Comparison of ENCODE assay signal across 28 cellular contexts in genomic region chrX:68568136-68568535, GRCh38.
DNase-seq lines count a peak whose midpoint lies in the region; ATAC-seq, FAIRE-seq and TF ChIP-seq lines count a peak whose summit lies in the region.
"Had no signal": no experiment of that assay in that cellular context is flagged by ENCODE, and none has a peak within 500 bp of the region (broad histone marks: within the 10 kb centered on the region; RNA-seq: fewer than 3 reads in every experiment).

No MANE protein-coding gene starts in this region.

- no peak overlapping the region for H2BK15ac ChIP-seq in H1 (ENCODE audit: low read length)

- H3K14ac ChIP-seq in H1 (ENCODE audit: insufficient read length), result no peak overlapping the region

- 75% methylated on average over 2 of the region's 2 CpGs; no CpG with 5 or more reads in 1 of the 2 experiments for WGBS in H1 (ENCODE audit: extremely low coverage in 1 of 2, insufficient coverage in 1 of 2, insufficient read length in 1 of 2, insufficient replicate concordance in 2 of 2, low coverage in 1 of 2, low lambda C conversion rate in 2 of 2, missing lambda C conversion rate in 1 of 2), 2 experiments

- no peak for TF ChIP-seq EP300 in H1 (IDR thresholded peaks at IDR 0.05; ENCODE audit: borderline replicate concordance in 1 of 2, low read depth in 2 of 2, low read length in 2 of 2)

- H3K27me3 Mint-ChIP-seq in activated naive CD4-positive, alpha-beta T cell treated with anti-CD3 and anti-CD28 coated beads, Interleukin-2, amount 10 ng/mL, durations not matched to agents 7 days and 5 days, result no peaks in the 10 kb centered on the region
- H3K27me3 Mint-ChIP-seq: CD4-positive, CD25-positive, alpha-beta regulatory T cell; effector memory CD8-positive, alpha-beta T cell had no signal

- H3K27ac ChIP-seq in H1 (ENCODE audit: low read depth, low read length), result no peak overlapping the region
- H3K27ac ChIP-seq: brain microvascular endothelial cell, esophagus squamous epithelium, gastroesophageal sphincter, HL-60, parathyroid adenoma had no signal

- H4K91ac ChIP-seq in H1 (replicated peaks; ENCODE audit: insufficient read length, low read length), result no peak overlapping the region

- no peaks in the 10 kb centered on the region for H3K4me1 ChIP-seq in H1 (replicated peaks in 1 of 4; ENCODE audit: control insufficient read depth in 3 of 4, insufficient read depth in 4 of 4, low read length in 3 of 4)
- H3K4me1 ChIP-seq: esophagus squamous epithelium, gastroesophageal sphincter, parathyroid adenoma had no signal

- no peak overlapping the region for H3K4me3 ChIP-seq in H1 (ENCODE audit: extremely low read depth in 1 of 4, insufficient read depth in 2 of 4, low read depth in 3 of 4, low read length in 4 of 4)
- H3K4me3 ChIP-seq: esophagus squamous epithelium, gastroesophageal sphincter had no signal

- no peaks in the 10 kb centered on the region for H3K4me1 Mint-ChIP-seq in activated naive CD4-positive, alpha-beta T cell treated with anti-CD3 and anti-CD28 coated beads, Interleukin-2, amount 10 ng/mL, durations not matched to agents 7 days and 5 days
- H3K4me1 Mint-ChIP-seq: T-cell had no signal

- no peaks in the 10 kb centered on the region for H3K23me2 ChIP-seq in H1 (ENCODE audit: low read depth, low read length)

- no peaks in the 10 kb centered on the region for H3K36me3 Mint-ChIP-seq in activated naive CD4-positive, alpha-beta T cell treated with anti-CD3 and anti-CD28 coated beads, Interleukin-2, amount 10 ng/mL, durations not matched to agents 7 days and 5 days
- H3K36me3 Mint-ChIP-seq: CD4-positive, CD25-positive, alpha-beta regulatory T cell had no signal

- ATAC-seq in GM18868 (IDR thresholded peaks at IDR 0.05; ENCODE audit: unreplicated experiment), result peak; percentile 34
- peak; percentile 42 for ATAC-seq in HG03432 (IDR thresholded peaks at IDR 0.05; ENCODE audit: unreplicated experiment)
- no peak for ATAC-seq in GM18517 (IDR thresholded peaks at IDR 0.05; ENCODE audit: unreplicated experiment)
- ATAC-seq: effector memory CD8-positive, alpha-beta T cell; gastroesophageal sphincter; left ventricle myocardium superior; Panc1; right cardiac atrium; T-cell had no signal

- no peak overlapping the region for H3K23ac ChIP-seq in H1 (ENCODE audit: insufficient read length)

- H3K79me2 ChIP-seq in H1 (ENCODE audit: control insufficient read depth in 1 of 2, insufficient read depth in 2 of 2, low read length in 2 of 2), result no peaks in the 10 kb centered on the region
- H3K79me2 ChIP-seq: parathyroid adenoma had no signal

- no peaks in the 10 kb centered on the region for H3K9me3 ChIP-seq in H1 (ENCODE audit: insufficient read depth in 2 of 2, low read depth in 1 of 2, low read length in 1 of 2)
- H3K9me3 ChIP-seq: esophagus squamous epithelium, gastroesophageal sphincter had no signal

- H3K27ac Mint-ChIP-seq in activated naive CD4-positive, alpha-beta T cell treated with anti-CD3 and anti-CD28 coated beads, Interleukin-2, amount 10 ng/mL, durations not matched to agents 7 days and 5 days, result no peak overlapping the region
- H3K27ac Mint-ChIP-seq: CD4-positive, CD25-positive, alpha-beta regulatory T cell; effector memory CD8-positive, alpha-beta T cell; T-cell had no signal

- no peak overlapping the region for H2BK120ac ChIP-seq in H1 (replicated peaks; ENCODE audit: low read depth, low read length)

- no peak overlapping the region for H4K5ac ChIP-seq in H1 (ENCODE audit: insufficient read length, low read depth, low read length)

- H3K4me3 Mint-ChIP-seq in activated naive CD4-positive, alpha-beta T cell treated with anti-CD3 and anti-CD28 coated beads, Interleukin-2, amount 10 ng/mL, durations not matched to agents 7 days and 5 days, result no peak overlapping the region
- H3K4me3 Mint-ChIP-seq: CD4-positive, CD25-positive, alpha-beta regulatory T cell; effector memory CD8-positive, alpha-beta T cell; T-cell had no signal

- TF ChIP-seq POLR2A in H1 (IDR thresholded peaks at IDR 0.05; ENCODE audit: control extremely low read depth in 1 of 2, low read depth in 2 of 2, low read length in 2 of 2), result no peak

- H3K27me3 ChIP-seq in H1 (replicated peaks in 1 of 4; ENCODE audit: control insufficient read depth in 3 of 4, extremely low read depth in 1 of 4, insufficient read depth in 3 of 4, low read length in 3 of 4), result no peaks in the 10 kb centered on the region
- H3K27me3 ChIP-seq: brain microvascular endothelial cell, esophagus squamous epithelium, gastroesophageal sphincter had no signal

- H2BK20ac ChIP-seq in H1 (ENCODE audit: low read length), result no peak overlapping the region

- no peak overlapping the region for H4K8ac ChIP-seq in H1 (ENCODE audit: extremely low read depth, insufficient read depth, low read length)

- H2BK12ac ChIP-seq in H1 (ENCODE audit: low read depth, low read length), result no peak overlapping the region

- H3K4me2 ChIP-seq in H1 (ENCODE audit: insufficient read depth in 1 of 2, low read depth in 2 of 2, low read length in 2 of 2), result no peak overlapping the region

- H2BK5ac ChIP-seq in H1 (ENCODE audit: low read depth, low read length), result no peak overlapping the region

- no peaks in the 10 kb centered on the region for H3K36me3 ChIP-seq in H1 (ENCODE audit: control insufficient read depth in 2 of 4, insufficient read depth in 4 of 4, low read length in 3 of 4)
- H3K36me3 ChIP-seq: brain microvascular endothelial cell, esophagus squamous epithelium, gastroesophageal sphincter had no signal

- no peak overlapping the region for H3K56ac ChIP-seq in H1 (replicated peaks; ENCODE audit: insufficient read length, low read depth, low read length)

- H3K18ac ChIP-seq in H1 (ENCODE audit: extremely low read depth, low read length), result no peak overlapping the region

- H2AFZ ChIP-seq in H1 (ENCODE audit: low read length), result no peak overlapping the region
- H2AFZ ChIP-seq: parathyroid adenoma had no signal

- POLR2A ChIA-PET in H1 (lab: Charles Lee; ENCODE audit: partially characterized antibody), result no interaction called here

- CTCF ChIA-PET in activated naive CD4-positive, alpha-beta T cell treated with anti-CD3 and anti-CD28 coated beads, Interleukin-2, amount 10 ng/mL, durations not matched to agents 7 days and 5 days (lab: Charles Lee), result no interaction called here
- CTCF ChIA-PET in H1 (lab: Charles Lee; ENCODE audit: partially characterized antibody), result no interaction called here

- FAIRE-seq in H1 (lab: Jason Lieb, UNC), result peak; percentile 28
- FAIRE-seq: colon, islet of Langerhans, TTC549 had no signal

- no peak overlapping the region for H3K4ac ChIP-seq in H1 (replicated peaks; ENCODE audit: insufficient read length, low read depth, low read length)

- H3K9me3 Mint-ChIP-seq in activated naive CD4-positive, alpha-beta T cell treated with anti-CD3 and anti-CD28 coated beads, Interleukin-2, amount 10 ng/mL, durations not matched to agents 7 days and 5 days, result no peaks in the 10 kb centered on the region
- H3K9me3 Mint-ChIP-seq: effector memory CD8-positive, alpha-beta T cell had no signal

- H2AK5ac ChIP-seq in H1 (ENCODE audit: low read depth, low read length), result no peak overlapping the region

- peak; percentile 16 for DNase-seq in activated naive CD4-positive, alpha-beta T cell treated with Interleukin-2 at 50 U/mL for 16 hours
- DNase-seq in activated naive CD4-positive, alpha-beta T cell treated with anti-CD3 and anti-CD28 coated beads, Interleukin-2, amount 10 ng/mL, durations not matched to agents 7 days and 5 days, result no peak
- DNase-seq in H1 (ENCODE audit: low read depth in 1 of 2, low spot score in 2 of 2), result no peak
- no peak for DNase-seq in anterior cingulate cortex (lab: John Stamatoyannopoulos, UW)
- DNase-seq: activated CD4-positive, alpha-beta T cell treated with anti-CD3 and anti-CD28 coated beads for 4 hours; brain microvascular endothelial cell; DMS 273 treated with DMSO at 0.1 percent for 48 hours; effector memory CD8-positive, alpha-beta T cell; esophagus squamous epithelium; hypothalamus; left ventricle myocardium superior; midbrain; NCI-H1092; NCI-H2029; NCI-H2227 treated with DMSO at 0.1 percent for 48 hours; right cardiac atrium; T-cell had no signal

- no peak for TF ChIP-seq RAD21 in H1 (IDR thresholded peaks at IDR 0.05 in 1 of 2, conservative IDR thresholded peaks at IDR 0.05 in 1 of 2; ENCODE audit: low read depth in 2 of 2, low read length in 2 of 2)

- H3K9ac ChIP-seq in H1 (replicated peaks in 1 of 4; ENCODE audit: extremely low read depth in 1 of 4, low read depth in 3 of 4, low read length in 3 of 4), result no peak overlapping the region
- H3K9ac ChIP-seq: parathyroid adenoma had no signal

- no peaks in the 10 kb centered on the region for H3K79me1 ChIP-seq in H1 (ENCODE audit: low read depth, low read length)

- TF ChIP-seq CTCF in H1 (IDR thresholded peaks at IDR 0.05; ENCODE audit: control extremely low read depth in 1 of 3, insufficient read depth in 1 of 3, low read depth in 1 of 3, low read length in 3 of 3), result no peak

- H4K20me1 ChIP-seq in H1 (replicated peaks in 1 of 2; ENCODE audit: control insufficient read depth in 1 of 2, insufficient read depth in 2 of 2, low read length in 2 of 2), result no peaks in the 10 kb centered on the region

TF ChIP-seq in H1, 55 proteins besides CTCF, POLR2A, EP300 and RAD21:
- TF ChIP-seq FOSL1 (IDR thresholded peaks at IDR 0.05; ENCODE audit: insufficient read depth, low read depth, low read length) (no peak), SP2 (IDR thresholded peaks at IDR 0.05; ENCODE audit: low read length) (no peak), TBP (IDR thresholded peaks at IDR 0.05; ENCODE audit: low read depth, low read length) (no peak), CBX5 (IDR thresholded peaks at IDR 0.05; ENCODE audit: low read depth, low read length) (no peak), USF2 (IDR thresholded peaks at IDR 0.05; ENCODE audit: low read length) (no peak), BACH1 (IDR thresholded peaks at IDR 0.05; ENCODE audit: low read length) (no peak), POLR2AphosphoS5 (IDR thresholded peaks at IDR 0.05; ENCODE audit: low read depth, low read length) (no peak), HDAC6 (IDR thresholded peaks at IDR 0.05; ENCODE audit: low read depth, low read length) (no peak), CEBPB (IDR thresholded peaks at IDR 0.05; ENCODE audit: low read depth, low read length) (no peak), SRF (IDR thresholded peaks at IDR 0.05; ENCODE audit: low read depth, low read length) (no peak), KDM1A (IDR thresholded peaks at IDR 0.05; ENCODE audit: borderline replicate concordance, low read length) (no peak), SUZ12 (IDR thresholded peaks at IDR 0.05; ENCODE audit: low read length) (no peak)
